Comparison of ENCODE assay signal across 28 cellular contexts in the genomic region with DNA sequence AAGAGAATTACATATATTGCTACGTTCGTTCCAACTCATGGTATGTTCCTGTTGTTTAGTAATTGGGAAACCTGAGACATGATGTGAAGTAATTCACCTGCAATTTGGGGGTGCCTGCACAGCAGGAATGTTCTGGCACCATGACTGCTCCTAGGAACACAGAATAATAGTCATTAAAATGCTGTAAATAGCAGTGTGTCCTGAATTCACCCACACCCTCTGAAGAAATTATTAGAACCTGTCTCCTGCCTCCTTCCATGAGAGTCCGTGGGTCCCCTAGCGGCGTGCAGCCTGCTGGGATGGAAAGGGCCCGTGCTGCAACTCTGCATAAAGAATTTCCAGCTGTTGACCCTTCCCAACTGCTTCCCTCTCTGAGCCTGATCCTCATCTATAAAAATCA.
"Had no signal": no experiment of that assay in that cellular context is flagged by ENCODE, and none has a peak within 500 bp of the region (broad histone marks: within the 10 kb centered on the region; RNA-seq: fewer than 3 reads in every experiment).

No MANE protein-coding gene starts in this region.

- FAIRE-seq: pancreas had no signal

- H3K4me3 ChIP-seq: left ventricle myocardium inferior, lung, mucosa of descending colon, pancreas, prostate gland, skin epidermis, stomach, testis, thyroid gland, transverse colon, upper lobe of left lung, vagina had no signal

- ATAC-seq: mucosa of descending colon; naive thymus-derived CD4-positive, alpha-beta T cell; natural killer cell treated with Interleukin-12 subunit alpha and Interleukin-12 subunit beta and Interleukin-15 and Interleukin-18, amount 100 ng/mL, for 72 hours; pancreas; right cardiac atrium; sciatic nerve; stimulated activated naive B cell treated with anti-CD40 and anti-IgM and Interleukin-4, amounts not matched to agents 10 μg/mL and 1 μg/mL and 100 μg/mL, for 72 hours; stimulated activated naive CD8-positive, alpha-beta T cell treated with anti-CD3 and anti-CD28 coated beads, Interleukin-15, Interleukin-2, amounts not matched to agents 100 U/mL and 50 U/mL, for 24 hours had no signal

- H3K4me1 ChIP-seq: left ventricle myocardium inferior, pancreas, prostate gland, stomach, testis, thyroid gland, transverse colon, upper lobe of left lung, vagina had no signal

- H3K27me3 ChIP-seq: pancreas, testis, thyroid gland, transverse colon, upper lobe of left lung, vagina had no signal

- DNase-seq: islet precursor cell; left ventricle myocardium inferior; mesendoderm; midbrain; mucosa of descending colon; naive thymus-derived CD4-positive, alpha-beta T cell; nucleus accumbens; pancreas; posterior cingulate gyrus; retina; stimulated activated CD4-positive, alpha-beta T cell treated with anti-CD3 and anti-CD28 coated beads, Interleukin-12 subunit alpha, Interleukin-12 subunit beta, amount 100 ng/mL, for 4 hours; stimulated activated CD4-positive, alpha-beta T cell treated with anti-CD3 and anti-CD28 coated beads, Interleukin-15, amount 100 ng/mL, for 24 hours; stimulated activated CD4-positive, alpha-beta T cell treated with anti-CD3 and anti-CD28 coated beads, Interleukin-2, amount 100 ng/mL, for 24 hours; stimulated activated CD4-positive, alpha-beta T cell treated with anti-CD3 and anti-CD28 coated beads, Interleukin-4, amount 100 ng/mL, for 1 hour; stimulated activated naive B cell treated with anti-CD40 and anti-IgM and Interleukin-4, amounts not matched to agents 10 μg/mL and 1 μg/mL and 100 μg/mL, for 72 hours; stimulated activated naive CD8-positive, alpha-beta T cell treated with anti-CD3 and anti-CD28 coated beads, Interleukin-15, Interleukin-2, amounts not matched to agents 100 U/mL and 50 U/mL, for 24 hours; stomach; thyroid gland; transverse colon; upper lobe of left lung had no signal

- H3K9me3 ChIP-seq: left ventricle myocardium inferior, mucosa of descending colon, pancreas, prostate gland, stomach, testis, thyroid gland, transverse colon, upper lobe of left lung, vagina had no signal

- H3K36me3 ChIP-seq: left ventricle myocardium inferior, pancreas, prostate gland, stomach, thyroid gland, transverse colon, upper lobe of left lung, vagina had no signal

- H3K27ac ChIP-seq: left ventricle myocardium inferior, pancreas, prostate gland, skin epidermis, stomach, testis, thyroid gland, transverse colon, upper lobe of left lung, vagina had no signal
